11 cellular contexts compared by ENCODE assay signal in the genomic region with DNA sequence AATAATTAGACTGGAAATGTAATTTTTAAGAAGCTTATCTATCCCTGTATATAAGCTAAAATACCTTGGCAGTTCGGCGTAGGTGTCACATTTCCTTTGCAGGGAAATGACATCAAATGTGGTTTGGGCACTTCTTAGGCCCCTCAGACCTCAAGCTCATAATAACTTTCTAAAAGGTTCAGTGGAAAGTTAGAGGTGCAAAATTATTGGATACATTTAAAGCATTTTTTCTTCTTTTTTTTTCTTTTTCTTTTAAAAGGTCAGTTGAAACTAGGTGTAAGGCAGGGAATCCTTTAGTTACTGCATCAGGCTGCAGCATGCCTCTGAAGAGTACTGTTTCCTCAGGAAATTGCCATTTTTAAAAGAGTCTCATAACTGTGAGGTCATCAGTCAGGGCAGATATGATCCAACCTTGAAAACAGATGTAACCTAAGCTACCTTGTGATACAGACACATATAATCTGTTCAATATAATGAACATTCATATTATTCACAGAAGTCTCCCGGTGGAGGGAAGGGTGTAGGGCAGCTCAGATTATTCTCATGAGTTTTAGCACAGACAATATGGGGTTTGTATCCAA. TPM values are rescaled to one million over a fixed set of nuclear protein-coding genes. Genes with fewer than 3 reads are reported as not detected.
DNase-seq lines count a peak whose midpoint lies in the region; ATAC-seq and TF ChIP-seq lines count a peak whose summit lies in the region.
"Had no signal": no experiment of that assay in that cellular context is flagged by ENCODE, and none has a peak within 500 bp of the region (broad histone marks: within the 10 kb centered on the region; RNA-seq: fewer than 3 reads in every experiment).

No MANE protein-coding gene starts in this region.

- H3K27me3 Mint-ChIP-seq in activated CD4-positive, alpha-beta T cell treated with anti-CD3 and anti-CD28 coated beads, Interleukin-2, amount 10 ng/mL, durations not matched to agents 7 days and 5 days = peaks cover under 1% of the 10 kb centered on the region

- peaks cover 53% of the 10 kb centered on the region for H3K36me3 Mint-ChIP-seq in activated CD4-positive, alpha-beta T cell treated with anti-CD3 and anti-CD28 coated beads, Interleukin-2, amount 10 ng/mL, durations not matched to agents 7 days and 5 days (ENCODE audit: low read depth)

- H3K4me1 ChIP-seq in HEK293 (ENCODE audit: control insufficient read depth, insufficient read depth, low read length) = no peaks in the 10 kb centered on the region
- H3K4me1 ChIP-seq in gastrocnemius medialis = peaks cover 56 to 62% of the 10 kb centered on the region in 2 donors

- H3K9me3 Mint-ChIP-seq in activated CD4-positive, alpha-beta T cell treated with anti-CD3 and anti-CD28 coated beads, Interleukin-2, amount 10 ng/mL, durations not matched to agents 7 days and 5 days = no peaks in the 10 kb centered on the region

- POLR2A ChIA-PET in HEK293 (lab: Yijun Ruan, JAX) = interaction anchor here (1.0 kb wide), 1 partner anchor 17 kb away, joined by 4 read pairs; no protein-coding TSS in a partner anchor
- POLR2A ChIA-PET in activated CD4-positive, alpha-beta T cell treated with anti-CD3 and anti-CD28 coated beads, Interleukin-2, amount 10 ng/mL, durations not matched to agents 7 days and 5 days (lab: Charles Lee) = no interaction called here

- TF ChIP-seq POLR2A in gastrocnemius medialis (IDR thresholded peaks at IDR 0.05) = no peak

- peak; percentile 49 for DNase-seq in COLO829 (ENCODE audit: low spot score)
- peak; percentile 48 for DNase-seq in activated CD4-positive, alpha-beta T cell treated with anti-CD3 and anti-CD28 coated beads, Interleukin-2, amount 10 ng/mL, durations not matched to agents 7 days and 5 days
- peak; percentile 31 to 33 for DNase-seq in lung microvascular endothelial cell (ENCODE audit: low read depth in 2 of 2)
- no peak for DNase-seq in NCI-H1694 (lab: John Stamatoyannopoulos, UW)
- DNase-seq in HK-2 (ENCODE audit: unreplicated experiment) = no peak
- DNase-seq in NK-92 (lab: John Stamatoyannopoulos, UW; ENCODE audit: unreplicated experiment) = no peak
- no peak for DNase-seq in gastrocnemius medialis
- DNase-seq: hypothalamus, SHP77 treated with DMSO at 0.1 percent for 48 hours, upper lobe of left lung had no signal

- peak overlapping the region; percentile 52 for H3K4me3 Mint-ChIP-seq in activated CD4-positive, alpha-beta T cell treated with anti-CD3 and anti-CD28 coated beads, Interleukin-2, amount 10 ng/mL, durations not matched to agents 7 days and 5 days

- intact Hi-C loops in gastrocnemius medialis (cut with DNase I; ENCODE audit: low total_unique reads) = no loop called here

- H3K9me3 ChIP-seq in HEK293 (ENCODE audit: control insufficient read depth, insufficient read depth, low read depth, low read length) (no peaks in the 10 kb centered on the region), gastrocnemius medialis (no peaks in the 10 kb centered on the region)
- H3K9me3 ChIP-seq: upper lobe of left lung had no signal

- in situ Hi-C loops in gastrocnemius medialis (cut with MboI; ENCODE audit: low sequenced_read_pairs in 4 of 4) = no loop called here

- H3K4me1 Mint-ChIP-seq in activated CD4-positive, alpha-beta T cell treated with anti-CD3 and anti-CD28 coated beads, Interleukin-2, amount 10 ng/mL, durations not matched to agents 7 days and 5 days = peaks cover 60% of the 10 kb centered on the region

- H3K4me3 ChIP-seq in HEK293 (ENCODE audit: low read depth, low read length) = no peak overlapping the region
- H3K4me3 ChIP-seq in gastrocnemius medialis = no peak overlapping the region
- H3K4me3 ChIP-seq: upper lobe of left lung had no signal

- H3K27me3 ChIP-seq in gastrocnemius medialis = no peaks in the 10 kb centered on the region
- H3K27me3 ChIP-seq: upper lobe of left lung had no signal

- no peak for ATAC-seq in gastrocnemius medialis

- CTCF ChIA-PET in HEK293 (lab: Yijun Ruan, JAX) = interaction anchor here (1.0 kb wide), 1 partner anchor 34 kb away, joined by 3 read pairs; no protein-coding TSS in a partner anchor
- CTCF ChIA-PET in activated CD4-positive, alpha-beta T cell treated with anti-CD3 and anti-CD28 coated beads, Interleukin-2, amount 10 ng/mL, durations not matched to agents 7 days and 5 days (lab: Charles Lee) = interaction anchor here (0.6 to 2.3 kb wide), 8 partner anchors 11 to 751 kb away, joined by 3 to 9 read pairs (median 4); no protein-coding TSS in a partner anchor

- H3K36me3 ChIP-seq in HEK293 (ENCODE audit: control insufficient read depth in 2 of 2, insufficient read depth in 1 of 2, low read length in 2 of 2) (peaks cover 0 to 30% of the 10 kb centered on the region in 2 experiments; a peak in 1 of 3 replicates), gastrocnemius medialis (no peaks in the 10 kb centered on the region)

- H3K27ac Mint-ChIP-seq in activated CD4-positive, alpha-beta T cell treated with anti-CD3 and anti-CD28 coated beads, Interleukin-2, amount 10 ng/mL, durations not matched to agents 7 days and 5 days = peak overlapping the region; percentile 91

- H3K27ac ChIP-seq in HEK293 (ENCODE audit: extremely low read depth, low read depth, low read length) (no peak overlapping the region; the same call in 1 of the 2 replicates), gastrocnemius medialis (peak overlapping the region in 2 of 4 donors; percentile 3 to 34)

- TF ChIP-seq CTCF in HEK293 (tag by site-specific recombination; IDR thresholded peaks at IDR 0.05) = no peak
- no peak for TF ChIP-seq CTCF in gastrocnemius medialis (IDR thresholded peaks at IDR 0.05 in 4 of 5, conservative IDR thresholded peaks at IDR 0.05 in 1 of 5)

TF ChIP-seq in HEK293, 187 proteins besides CTCF, POLR2A, EP300 and RAD21 (continues in another document):
- TF ChIP-seq, protein P1, sequence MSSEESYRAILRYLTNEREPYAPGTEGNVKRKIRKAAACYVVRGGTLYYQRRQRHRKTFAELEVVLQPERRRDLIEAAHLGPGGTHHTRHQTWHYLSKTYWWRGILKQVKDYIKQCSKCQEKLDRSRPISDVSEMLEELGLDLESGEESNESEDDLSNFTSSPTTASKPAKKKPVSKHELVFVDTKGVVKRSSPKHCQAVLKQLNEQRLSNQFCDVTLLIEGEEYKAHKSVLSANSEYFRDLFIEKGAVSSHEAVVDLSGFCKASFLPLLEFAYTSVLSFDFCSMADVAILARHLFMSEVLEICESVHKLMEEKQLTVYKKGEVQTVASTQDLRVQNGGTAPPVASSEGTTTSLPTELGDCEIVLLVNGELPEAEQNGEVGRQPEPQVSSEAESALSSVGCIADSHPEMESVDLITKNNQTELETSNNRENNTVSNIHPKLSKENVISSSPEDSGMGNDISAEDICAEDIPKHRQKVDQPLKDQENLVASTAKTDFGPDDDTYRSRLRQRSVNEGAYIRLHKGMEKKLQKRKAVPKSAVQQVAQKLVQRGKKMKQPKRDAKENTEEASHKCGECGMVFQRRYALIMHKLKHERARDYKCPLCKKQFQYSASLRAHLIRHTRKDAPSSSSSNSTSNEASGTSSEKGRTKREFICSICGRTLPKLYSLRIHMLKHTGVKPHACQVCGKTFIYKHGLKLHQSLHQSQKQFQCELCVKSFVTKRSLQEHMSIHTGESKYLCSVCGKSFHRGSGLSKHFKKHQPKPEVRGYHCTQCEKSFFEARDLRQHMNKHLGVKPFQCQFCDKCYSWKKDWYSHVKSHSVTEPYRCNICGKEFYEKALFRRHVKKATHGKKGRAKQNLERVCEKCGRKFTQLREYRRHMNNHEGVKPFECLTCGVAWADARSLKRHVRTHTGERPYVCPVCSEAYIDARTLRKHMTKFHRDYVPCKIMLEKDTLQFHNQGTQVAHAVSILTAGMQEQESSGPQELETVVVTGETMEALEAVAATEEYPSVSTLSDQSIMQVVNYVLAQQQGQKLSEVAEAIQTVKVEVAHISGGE (tag by site-specific recombination; conservative IDR thresholded peaks at IDR 0.05; ENCODE audit: low read depth) = no peak
- peak; percentile 64; the same call in 1 of the 2 replicates for TF ChIP-seq ZNF214 (tag by site-specific recombination; IDR thresholded peaks at IDR 0.05; ENCODE audit: borderline replicate concordance)
- TF ChIP-seq, protein P2, sequence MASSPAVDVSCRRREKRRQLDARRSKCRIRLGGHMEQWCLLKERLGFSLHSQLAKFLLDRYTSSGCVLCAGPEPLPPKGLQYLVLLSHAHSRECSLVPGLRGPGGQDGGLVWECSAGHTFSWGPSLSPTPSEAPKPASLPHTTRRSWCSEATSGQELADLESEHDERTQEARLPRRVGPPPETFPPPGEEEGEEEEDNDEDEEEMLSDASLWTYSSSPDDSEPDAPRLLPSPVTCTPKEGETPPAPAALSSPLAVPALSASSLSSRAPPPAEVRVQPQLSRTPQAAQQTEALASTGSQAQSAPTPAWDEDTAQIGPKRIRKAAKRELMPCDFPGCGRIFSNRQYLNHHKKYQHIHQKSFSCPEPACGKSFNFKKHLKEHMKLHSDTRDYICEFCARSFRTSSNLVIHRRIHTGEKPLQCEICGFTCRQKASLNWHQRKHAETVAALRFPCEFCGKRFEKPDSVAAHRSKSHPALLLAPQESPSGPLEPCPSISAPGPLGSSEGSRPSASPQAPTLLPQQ (tag by site-specific recombination; IDR thresholded peaks at IDR 0.05) = 0 out of 2 replicates have a peak, but pooled peaks have one; percentile 44
- TF ChIP-seq ZNF16 (tag by site-specific recombination; IDR thresholded peaks at IDR 0.05; ENCODE audit: low read depth) = no peak
- TF ChIP-seq, protein P3, sequence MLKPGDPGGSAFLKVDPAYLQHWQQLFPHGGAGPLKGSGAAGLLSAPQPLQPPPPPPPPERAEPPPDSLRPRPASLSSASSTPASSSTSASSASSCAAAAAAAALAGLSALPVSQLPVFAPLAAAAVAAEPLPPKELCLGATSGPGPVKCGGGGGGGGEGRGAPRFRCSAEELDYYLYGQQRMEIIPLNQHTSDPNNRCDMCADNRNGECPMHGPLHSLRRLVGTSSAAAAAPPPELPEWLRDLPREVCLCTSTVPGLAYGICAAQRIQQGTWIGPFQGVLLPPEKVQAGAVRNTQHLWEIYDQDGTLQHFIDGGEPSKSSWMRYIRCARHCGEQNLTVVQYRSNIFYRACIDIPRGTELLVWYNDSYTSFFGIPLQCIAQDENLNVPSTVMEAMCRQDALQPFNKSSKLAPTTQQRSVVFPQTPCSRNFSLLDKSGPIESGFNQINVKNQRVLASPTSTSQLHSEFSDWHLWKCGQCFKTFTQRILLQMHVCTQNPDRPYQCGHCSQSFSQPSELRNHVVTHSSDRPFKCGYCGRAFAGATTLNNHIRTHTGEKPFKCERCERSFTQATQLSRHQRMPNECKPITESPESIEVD (tag by site-specific recombination; IDR thresholded peaks at IDR 0.05) = peak; percentile 73

RNA-seq across cellular contexts. Expression of a gene that starts 4.8 kb away (rescaled TPM):
- total RNA-seq in activated CD4-positive, alpha-beta T cell treated with anti-CD3 and anti-CD28 coated beads, Interleukin-2, amount 10 ng/mL, durations not matched to agents 7 days and 5 days = 10 to 100 TPM; 57.6 to 61.3 TPM
- 18.1 and 35.7 TPM in 2 replicates for total RNA-seq in lung microvascular endothelial cell
- 10 to 100 TPM in 2 of 4 donors, 1 to 10 TPM in 2; 7.7 to 28.7 (median 9.1) TPM for total RNA-seq in gastrocnemius medialis

Comparison
In these comparisons a context has a peak if more than half of its experiments do, and no peak if none do; other contexts are left out.
1. DNase-seq: peak in COLO829 (single experiment), activated CD4-positive, alpha-beta T cell treated with anti-CD3 and anti-CD28 coated beads, Interleukin-2, amount 10 ng/mL, durations not matched to agents 7 days and 5 days (single experiment) and lung microvascular endothelial cell (2 of 2); none in NCI-H1694 (single experiment), HK-2 (single experiment), NK-92 (single experiment) and gastrocnemius medialis (0 of 2).